ENCODE assay signal across 1 cellular context in the genomic region with DNA sequence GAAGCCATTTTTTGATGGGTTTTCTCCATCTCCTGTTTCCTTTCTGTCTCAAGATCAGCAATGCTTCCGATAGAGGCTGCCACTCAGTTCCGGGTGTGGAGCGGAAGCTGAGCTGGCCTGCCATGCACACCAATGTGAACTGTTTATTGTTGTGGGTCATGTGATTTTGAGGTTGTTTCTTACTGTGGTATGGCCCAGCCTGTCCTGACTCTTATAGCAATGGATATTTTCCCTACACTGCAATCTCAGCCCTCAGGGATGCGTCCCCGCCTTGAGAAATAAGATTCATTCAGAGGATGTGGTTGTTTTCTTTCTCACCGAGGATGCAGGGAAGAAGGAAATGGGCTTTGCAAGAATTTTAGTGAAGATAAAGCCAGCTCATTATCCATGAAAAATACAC.
TF ChIP-seq lines count a peak whose summit lies in the region.

No MANE protein-coding gene starts in this region.

TF ChIP-seq in K562, 482 proteins besides CTCF, POLR2A, EP300 and RAD21 (continued from another document):
- TF ChIP-seq, protein P1, sequence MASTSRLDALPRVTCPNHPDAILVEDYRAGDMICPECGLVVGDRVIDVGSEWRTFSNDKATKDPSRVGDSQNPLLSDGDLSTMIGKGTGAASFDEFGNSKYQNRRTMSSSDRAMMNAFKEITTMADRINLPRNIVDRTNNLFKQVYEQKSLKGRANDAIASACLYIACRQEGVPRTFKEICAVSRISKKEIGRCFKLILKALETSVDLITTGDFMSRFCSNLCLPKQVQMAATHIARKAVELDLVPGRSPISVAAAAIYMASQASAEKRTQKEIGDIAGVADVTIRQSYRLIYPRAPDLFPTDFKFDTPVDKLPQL (IDR thresholded peaks at IDR 0.05; ENCODE audit: extremely low read depth, insufficient read length) = no peak
- TF ChIP-seq GABPA (tag; conservative IDR thresholded peaks at IDR 0.05; ENCODE audit: low read depth) (peak; percentile 62), CHD1 (IDR thresholded peaks at IDR 0.05; ENCODE audit: low read length) (no peak), HMG20B (CRISPR knock-in tag; IDR thresholded peaks at IDR 0.05) (no peak), EHMT2 (IDR thresholded peaks at IDR 0.05) (peak; percentile 12; the same call in 1 of the 2 replicates)
- TF ChIP-seq, protein P2, sequence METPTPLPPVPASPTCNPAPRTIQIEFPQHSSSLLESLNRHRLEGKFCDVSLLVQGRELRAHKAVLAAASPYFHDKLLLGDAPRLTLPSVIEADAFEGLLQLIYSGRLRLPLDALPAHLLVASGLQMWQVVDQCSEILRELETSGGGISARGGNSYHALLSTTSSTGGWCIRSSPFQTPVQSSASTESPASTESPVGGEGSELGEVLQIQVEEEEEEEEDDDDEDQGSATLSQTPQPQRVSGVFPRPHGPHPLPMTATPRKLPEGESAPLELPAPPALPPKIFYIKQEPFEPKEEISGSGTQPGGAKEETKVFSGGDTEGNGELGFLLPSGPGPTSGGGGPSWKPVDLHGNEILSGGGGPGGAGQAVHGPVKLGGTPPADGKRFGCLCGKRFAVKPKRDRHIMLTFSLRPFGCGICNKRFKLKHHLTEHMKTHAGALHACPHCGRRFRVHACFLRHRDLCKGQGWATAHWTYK (CRISPR knock-in tag; IDR thresholded peaks at IDR 0.05) = no peak
- TF ChIP-seq, protein P3, sequence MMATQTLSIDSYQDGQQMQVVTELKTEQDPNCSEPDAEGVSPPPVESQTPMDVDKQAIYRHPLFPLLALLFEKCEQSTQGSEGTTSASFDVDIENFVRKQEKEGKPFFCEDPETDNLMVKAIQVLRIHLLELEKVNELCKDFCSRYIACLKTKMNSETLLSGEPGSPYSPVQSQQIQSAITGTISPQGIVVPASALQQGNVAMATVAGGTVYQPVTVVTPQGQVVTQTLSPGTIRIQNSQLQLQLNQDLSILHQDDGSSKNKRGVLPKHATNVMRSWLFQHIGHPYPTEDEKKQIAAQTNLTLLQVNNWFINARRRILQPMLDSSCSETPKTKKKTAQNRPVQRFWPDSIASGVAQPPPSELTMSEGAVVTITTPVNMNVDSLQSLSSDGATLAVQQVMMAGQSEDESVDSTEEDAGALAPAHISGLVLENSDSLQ (IDR thresholded peaks at IDR 0.05) = 0 out of 2 replicates have a peak, but pooled peaks have one; percentile 18
- TF ChIP-seq, protein P4, sequence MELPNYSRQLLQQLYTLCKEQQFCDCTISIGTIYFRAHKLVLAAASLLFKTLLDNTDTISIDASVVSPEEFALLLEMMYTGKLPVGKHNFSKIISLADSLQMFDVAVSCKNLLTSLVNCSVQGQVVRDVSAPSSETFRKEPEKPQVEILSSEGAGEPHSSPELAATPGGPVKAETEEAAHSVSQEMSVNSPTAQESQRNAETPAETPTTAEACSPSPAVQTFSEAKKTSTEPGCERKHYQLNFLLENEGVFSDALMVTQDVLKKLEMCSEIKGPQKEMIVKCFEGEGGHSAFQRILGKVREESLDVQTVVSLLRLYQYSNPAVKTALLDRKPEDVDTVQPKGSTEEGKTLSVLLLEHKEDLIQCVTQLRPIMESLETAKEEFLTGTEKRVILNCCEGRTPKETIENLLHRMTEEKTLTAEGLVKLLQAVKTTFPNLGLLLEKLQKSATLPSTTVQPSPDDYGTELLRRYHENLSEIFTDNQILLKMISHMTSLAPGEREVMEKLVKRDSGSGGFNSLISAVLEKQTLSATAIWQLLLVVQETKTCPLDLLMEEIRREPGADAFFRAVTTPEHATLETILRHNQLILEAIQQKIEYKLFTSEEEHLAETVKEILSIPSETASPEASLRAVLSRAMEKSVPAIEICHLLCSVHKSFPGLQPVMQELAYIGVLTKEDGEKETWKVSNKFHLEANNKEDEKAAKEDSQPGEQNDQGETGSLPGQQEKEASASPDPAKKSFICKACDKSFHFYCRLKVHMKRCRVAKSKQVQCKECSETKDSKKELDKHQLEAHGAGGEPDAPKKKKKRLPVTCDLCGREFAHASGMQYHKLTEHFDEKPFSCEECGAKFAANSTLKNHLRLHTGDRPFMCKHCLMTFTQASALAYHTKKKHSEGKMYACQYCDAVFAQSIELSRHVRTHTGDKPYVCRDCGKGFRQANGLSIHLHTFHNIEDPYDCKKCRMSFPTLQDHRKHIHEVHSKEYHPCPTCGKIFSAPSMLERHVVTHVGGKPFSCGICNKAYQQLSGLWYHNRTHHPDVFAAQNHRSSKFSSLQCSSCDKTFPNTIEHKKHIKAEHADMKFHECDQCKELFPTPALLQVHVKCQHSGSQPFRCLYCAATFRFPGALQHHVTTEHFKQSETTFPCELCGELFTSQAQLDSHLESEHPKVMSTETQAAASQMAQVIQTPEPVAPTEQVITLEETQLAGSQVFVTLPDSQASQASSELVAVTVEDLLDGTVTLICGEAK (IDR thresholded peaks at IDR 0.05) = 0 out of 2 replicates have a peak, but pooled peaks have one; percentile 33
- TF ChIP-seq, protein P4 (CRISPR knock-in tag; IDR thresholded peaks at IDR 0.05) = no peak
